In genomic region chr19:47158879-47159509, GRCh38 we compare ENCODE assay signal across 8 cellular contexts. TPM values are rescaled to one million over a fixed set of nuclear protein-coding genes. Genes with fewer than 3 reads are reported as not detected.
DNase-seq lines count a peak whose midpoint lies in the region; ATAC-seq and TF ChIP-seq lines count a peak whose summit lies in the region.

No MANE protein-coding gene starts in this region.

- peak overlapping the region; percentile 87 to 94 (median 91) for H3K27ac Mint-ChIP-seq in nephron

- no peaks in the 10 kb centered on the region for H3K27me3 ChIP-seq in A673 (replicated peaks; ENCODE audit: insufficient read depth, low read depth, low read length, poor library complexity)

- H3K27ac ChIP-seq in A673 (ENCODE audit: low read depth, low read length, poor library complexity, severe bottlenecking), result peak overlapping the region; percentile 20
- peak overlapping the region; percentile 63 for H3K27ac ChIP-seq in caudate nucleus (ENCODE audit: low read depth, low read length)

- ATAC-seq in sciatic nerve (no peak), HG02870 (IDR thresholded peaks at IDR 0.05; ENCODE audit: unreplicated experiment) (no peak), HG03196 (IDR thresholded peaks at IDR 0.05; ENCODE audit: unreplicated experiment) (no peak)

- no peaks in the 10 kb centered on the region for H3K27me3 Mint-ChIP-seq in nephron (ENCODE audit: low read depth)

- H3K4me1 Mint-ChIP-seq in nephron, result peaks cover 39% of the 10 kb centered on the region

- TF ChIP-seq CTCF in A673 (conservative IDR thresholded peaks at IDR 0.05; ENCODE audit: low read depth, low read length) (no peak), nephron (IDR thresholded peaks at IDR 0.05; ENCODE audit: unreplicated experiment in 3 of 3) (no peak)

- no peaks in the 10 kb centered on the region for H3K9me3 ChIP-seq in A673 (ENCODE audit: low read depth, low read length, poor library complexity, severe bottlenecking)

- intact Hi-C loops in A673 (cut with micrococcal nuclease; ENCODE audit: unreplicated experiment), result loop anchor here (10.0 kb wide), 1 partner anchor 86 kb away; no protein-coding TSS in a partner anchor
- intact Hi-C loops in sciatic nerve (cut with DNase I), result loop anchor here (5.0 kb wide), 2 partner anchors 43 to 88 kb away; no protein-coding TSS in a partner anchor

- POLR2A ChIA-PET in A673 (lab: Charles Lee; ENCODE audit: low non-redundant PET), result no interaction called here

- peaks cover 6% of the 10 kb centered on the region for H3K4me1 ChIP-seq in A673 (ENCODE audit: insufficient read depth, low read length, poor library complexity, severe bottlenecking)

- H3K9me3 Mint-ChIP-seq in nephron, result no peaks in the 10 kb centered on the region

- no peak overlapping the region for H3K4me3 ChIP-seq in A673 (ENCODE audit: low read depth, low read length, poor library complexity, severe bottlenecking)

- CTCF ChIA-PET in A673 (lab: Charles Lee), result interaction anchor here (0.5 kb wide), 1 partner anchor 354 kb away, joined by 3 read pairs; no protein-coding TSS in a partner anchor

- H3K4me3 Mint-ChIP-seq in nephron, result peak overlapping the region in 1 of 3 experiments; percentile 71

- H3K36me3 Mint-ChIP-seq in nephron (ENCODE audit: low read depth), result peaks cover 45% of the 10 kb centered on the region

- DNase-seq in A673 (ENCODE audit: low spot score) (no peak), RKO (ENCODE audit: low spot score) (peak; percentile 54), caudate nucleus (lab: John Stamatoyannopoulos, UW) (peak in 2 of 61 donors; percentile 19 to 52), DMS53 treated with DMSO at 0.1 percent for 48 hours (lab: John Stamatoyannopoulos, UW; ENCODE audit: unreplicated experiment) (no peak), sciatic nerve (ENCODE audit: low spot score) (no peak)

- H3K36me3 ChIP-seq in A673 (ENCODE audit: insufficient read depth, low read length, poor library complexity, severe bottlenecking), result peaks cover 81% of the 10 kb centered on the region

- BruUV-seq in A673 (replicated peaks; lab: Mats Ljungman, UMichigan), result no TSS peak

RNA-seq across cellular contexts. Expression of gene SAE1, which starts 28.4 kb away (rescaled TPM):
- total RNA-seq in A673 (2021) (302 and 314 TPM in 2 replicates), sciatic nerve (41.8 TPM)

RNA-seq across cellular contexts. Expression of gene ZC3H4, which starts 45.4 kb away (rescaled TPM):
- total RNA-seq in A673 (2021), result 94.4 and 94.8 TPM in 2 replicates
- total RNA-seq in sciatic nerve, result 50.4 TPM
